Comparison of ENCODE assay signal across 9 cellular contexts in genomic region chr22:50236731-50237409, GRCh38. TPM values are rescaled to one million over a fixed set of nuclear protein-coding genes. Genes with fewer than 3 reads are reported as not detected.
DNase-seq lines count a peak whose midpoint lies in the region; ATAC-seq and TF ChIP-seq lines count a peak whose summit lies in the region.
"Had no signal": no experiment of that assay in that cellular context is flagged by ENCODE, and none has a peak within 500 bp of the region (broad histone marks: within the 10 kb centered on the region; RNA-seq: fewer than 3 reads in every experiment).

No MANE protein-coding gene starts in this region.

- POLR2A ChIA-PET in GM10248 (lab: Yijun Ruan, JAX) = no interaction called here

- H3K4me3 ChIP-seq in fibroblast of villous mesenchyme (ENCODE audit: low read depth, low read length) (no peak overlapping the region), gastroesophageal sphincter (no peak overlapping the region)

- 94 to 100% methylated on average over 1 to 3 of the region's 11 CpGs for WGBS in gastroesophageal sphincter (ENCODE audit: low coverage in 1 of 2), 2 donors

- no peak for TF ChIP-seq EP300 in gastroesophageal sphincter (IDR thresholded peaks at IDR 0.05)

- CTCF ChIA-PET in GM10248 (lab: Yijun Ruan, JAX) = interaction anchor here (0.6 to 3.0 kb wide), 9 partner anchors 14 to 163 kb away, joined by 3 to 10 read pairs (median 3); partner anchors contain the start of gene HDAC10

- no peak for ATAC-seq in gastroesophageal sphincter
- ATAC-seq in GM18511 (IDR thresholded peaks at IDR 0.05; ENCODE audit: unreplicated experiment) = no peak

- H3K4me1 ChIP-seq in gastroesophageal sphincter = peaks cover 0 to 17% (median 7%) of the 10 kb centered on the region in 3 donors

- no peak for TF ChIP-seq POLR2A in gastroesophageal sphincter (IDR thresholded peaks at IDR 0.05)

- TF ChIP-seq CTCF in GM10248 (IDR thresholded peaks at IDR 0.05; ENCODE audit: control extremely low read depth, extremely low read depth, low read depth, missing control alignments) (peak; percentile 30), fibroblast of villous mesenchyme (IDR thresholded peaks at IDR 0.05; ENCODE audit: insufficient read depth, low read depth, low read length) (peak; percentile 60), gastroesophageal sphincter (IDR thresholded peaks at IDR 0.05) (peak in 1 of 4 experiments; percentile 12)

- no peak overlapping the region for H3K27ac ChIP-seq in gastroesophageal sphincter

- H3K36me3 ChIP-seq in gastroesophageal sphincter = peaks cover 0 to 72% of the 10 kb centered on the region in 2 donors

- no peaks in the 10 kb centered on the region for H3K9me3 ChIP-seq in gastroesophageal sphincter

- no peaks in the 10 kb centered on the region for H3K27me3 ChIP-seq in gastroesophageal sphincter

- in situ Hi-C loops in ACHN (cut with HindIII; ENCODE audit: low pct_ligation_motif_present, low pct_unique_long_range_greater_than_20kb, low sequenced_read_pairs) = no loop called here

- DNase-seq in ACHN = peak; percentile 25
- DNase-seq in GM10248 (ENCODE audit: extremely low spot score) = no peak
- DNase-seq in OCI-M1 (lab: John Stamatoyannopoulos, UW) = peak; percentile 1
- peak; percentile 27 for DNase-seq in fibroblast of villous mesenchyme (ENCODE audit: low read depth)
- DNase-seq in activated CD8-positive, alpha-beta memory T cell treated with anti-CD3 and anti-CD28 coated beads, Interleukin-2, amount 50 U/mL, for 4 hours = no peak
- no peak for DNase-seq in stimulated activated naive CD4-positive, alpha-beta T cell (lab: John Stamatoyannopoulos, UW)
- DNase-seq: hypothalamus had no signal

RNA-seq across cellular contexts. Expression of gene TUBGCP6, which starts 8.0 kb away (rescaled TPM):
- total RNA-seq in fibroblast of villous mesenchyme (25.4 and 32.4 TPM in 2 replicates), gastroesophageal sphincter (10 to 100 TPM; 26.1 to 48.3 (median 37.4) TPM)

RNA-seq across cellular contexts. Expression of gene HDAC10, which starts 14.2 kb away (rescaled TPM):
- total RNA-seq in fibroblast of villous mesenchyme = 18.7 and 19.4 TPM in 2 replicates
- total RNA-seq in gastroesophageal sphincter = 10 to 100 TPM in 3 of 4 donors, 1 to 10 TPM in 1; 9.4 to 24.7 (median 12.5) TPM

RNA-seq across cellular contexts. Expression of gene MAPK12, which starts 24.6 kb away (rescaled TPM):
- total RNA-seq in fibroblast of villous mesenchyme = 39.3 and 42.7 TPM in 2 replicates
- total RNA-seq in gastroesophageal sphincter = 10 to 100 TPM; 10.1 to 18.4 (median 14.0) TPM

RNA-seq across cellular contexts. Expression of gene MAPK11, which starts 33.3 kb away (rescaled TPM):
- total RNA-seq in fibroblast of villous mesenchyme (6.5 and 6.8 TPM in 2 replicates), gastroesophageal sphincter (10 to 100 TPM in 2 of 4 donors, 1 to 10 TPM in 2; 6.8 to 11.5 (median 10.4) TPM)

RNA-seq across cellular contexts. Expression of gene SELENOO, which starts 36.1 kb away (rescaled TPM):
- total RNA-seq in fibroblast of villous mesenchyme (18.0 and 20.7 TPM in 2 replicates), gastroesophageal sphincter (10 to 100 TPM; 19.9 to 42.6 (median 27.3) TPM)

Comparison
In these comparisons a context has a peak if more than half of its experiments do, and no peak if none do; other contexts are left out.
1. DNase-seq: peak in ACHN (single experiment), OCI-M1 (single experiment) and fibroblast of villous mesenchyme (single experiment); none in GM10248 (single experiment), activated CD8-positive, alpha-beta memory T cell treated with anti-CD3 and anti-CD28 coated beads, Interleukin-2, amount 50 U/mL, for 4 hours (single experiment) and stimulated activated naive CD4-positive, alpha-beta T cell (0 of 6).